2 cellular contexts compared by ENCODE assay signal in the genomic region with DNA sequence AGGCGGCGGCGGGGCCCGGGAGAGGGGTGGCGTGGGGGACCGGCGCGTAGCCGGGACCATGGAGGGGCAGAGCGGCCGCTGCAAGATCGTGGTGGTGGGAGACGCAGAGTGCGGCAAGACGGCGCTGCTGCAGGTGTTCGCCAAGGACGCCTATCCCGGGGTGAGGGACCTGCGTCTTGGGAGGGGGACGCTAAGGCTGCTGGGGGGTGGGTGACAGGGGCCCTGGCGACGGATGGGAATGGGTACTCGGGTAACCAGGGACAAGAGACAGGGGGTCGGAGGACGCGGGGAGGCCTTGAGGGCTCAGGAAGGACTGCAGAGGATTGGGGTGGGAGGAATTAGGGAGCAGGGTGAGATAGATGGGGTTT.
TF ChIP-seq lines count a peak whose summit lies in the region.

No MANE protein-coding gene starts in this region.

TF ChIP-seq in SK-N-SH, 30 proteins besides CTCF, POLR2A, EP300 and RAD21:
- TF ChIP-seq, protein P1, sequence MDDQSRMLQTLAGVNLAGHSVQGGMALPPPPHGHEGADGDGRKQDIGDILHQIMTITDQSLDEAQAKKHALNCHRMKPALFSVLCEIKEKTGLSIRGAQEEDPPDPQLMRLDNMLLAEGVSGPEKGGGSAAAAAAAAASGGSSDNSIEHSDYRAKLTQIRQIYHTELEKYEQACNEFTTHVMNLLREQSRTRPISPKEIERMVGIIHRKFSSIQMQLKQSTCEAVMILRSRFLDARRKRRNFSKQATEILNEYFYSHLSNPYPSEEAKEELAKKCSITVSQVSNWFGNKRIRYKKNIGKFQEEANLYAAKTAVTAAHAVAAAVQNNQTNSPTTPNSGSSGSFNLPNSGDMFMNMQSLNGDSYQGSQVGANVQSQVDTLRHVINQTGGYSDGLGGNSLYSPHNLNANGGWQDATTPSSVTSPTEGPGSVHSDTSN (IDR thresholded peaks at IDR 0.05): no peak
- TF ChIP-seq SMC3 (IDR thresholded peaks at IDR 0.05; ENCODE audit: low read depth, low read length) (no peak), POLR2AphosphoS5 (IDR thresholded peaks at IDR 0.05; ENCODE audit: low read depth, low read length) (no peak), JUND (IDR thresholded peaks at IDR 0.05) (no peak), GATA2 (CRISPR knock-in tag; IDR thresholded peaks at IDR 0.05) (no peak), EZH2phosphoT487 (IDR thresholded peaks at IDR 0.05; ENCODE audit: borderline replicate concordance, low read depth) (no peak), SIN3A (IDR thresholded peaks at IDR 0.05; ENCODE audit: borderline replicate concordance, low read depth, low read length) (no peak), RXRA (IDR thresholded peaks at IDR 0.05; ENCODE audit: borderline replicate concordance, low read depth) (no peak), MXI1 (IDR thresholded peaks at IDR 0.05; ENCODE audit: low read depth, low read length) (no peak), FOSL2 (IDR thresholded peaks at IDR 0.05; ENCODE audit: borderline replicate concordance, low read depth) (no peak), RFX5 (IDR thresholded peaks at IDR 0.05; ENCODE audit: low read length) (no peak), RCOR1 (IDR thresholded peaks at IDR 0.05; ENCODE audit: low read length) (no peak)
- TF ChIP-seq, protein P2, sequence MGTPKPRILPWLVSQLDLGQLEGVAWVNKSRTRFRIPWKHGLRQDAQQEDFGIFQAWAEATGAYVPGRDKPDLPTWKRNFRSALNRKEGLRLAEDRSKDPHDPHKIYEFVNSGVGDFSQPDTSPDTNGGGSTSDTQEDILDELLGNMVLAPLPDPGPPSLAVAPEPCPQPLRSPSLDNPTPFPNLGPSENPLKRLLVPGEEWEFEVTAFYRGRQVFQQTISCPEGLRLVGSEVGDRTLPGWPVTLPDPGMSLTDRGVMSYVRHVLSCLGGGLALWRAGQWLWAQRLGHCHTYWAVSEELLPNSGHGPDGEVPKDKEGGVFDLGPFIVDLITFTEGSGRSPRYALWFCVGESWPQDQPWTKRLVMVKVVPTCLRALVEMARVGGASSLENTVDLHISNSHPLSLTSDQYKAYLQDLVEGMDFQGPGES (IDR thresholded peaks at IDR 0.05; ENCODE audit: low read depth, low read length): no peak
- TF ChIP-seq, protein P3, sequence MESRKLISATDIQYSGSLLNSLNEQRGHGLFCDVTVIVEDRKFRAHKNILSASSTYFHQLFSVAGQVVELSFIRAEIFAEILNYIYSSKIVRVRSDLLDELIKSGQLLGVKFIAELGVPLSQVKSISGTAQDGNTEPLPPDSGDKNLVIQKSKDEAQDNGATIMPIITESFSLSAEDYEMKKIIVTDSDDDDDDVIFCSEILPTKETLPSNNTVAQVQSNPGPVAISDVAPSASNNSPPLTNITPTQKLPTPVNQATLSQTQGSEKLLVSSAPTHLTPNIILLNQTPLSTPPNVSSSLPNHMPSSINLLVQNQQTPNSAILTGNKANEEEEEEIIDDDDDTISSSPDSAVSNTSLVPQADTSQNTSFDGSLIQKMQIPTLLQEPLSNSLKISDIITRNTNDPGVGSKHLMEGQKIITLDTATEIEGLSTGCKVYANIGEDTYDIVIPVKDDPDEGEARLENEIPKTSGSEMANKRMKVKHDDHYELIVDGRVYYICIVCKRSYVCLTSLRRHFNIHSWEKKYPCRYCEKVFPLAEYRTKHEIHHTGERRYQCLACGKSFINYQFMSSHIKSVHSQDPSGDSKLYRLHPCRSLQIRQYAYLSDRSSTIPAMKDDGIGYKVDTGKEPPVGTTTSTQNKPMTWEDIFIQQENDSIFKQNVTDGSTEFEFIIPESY (IDR thresholded peaks at IDR 0.05; ENCODE audit: borderline replicate concordance, low read depth): no peak

TF ChIP-seq in SK-N-SH treated with all-trans-retinoic acid at 6 μM for 48 hours, 23 proteins besides CTCF, POLR2A, EP300 and RAD21:
- TF ChIP-seq ESRRG (CRISPR knock-in tag; IDR thresholded peaks at IDR 0.05) (no peak), ARNTL (CRISPR knock-in tag; IDR thresholded peaks at IDR 0.05; ENCODE audit: borderline replicate concordance, low read depth) (no peak), ZNF8 (CRISPR knock-in tag; IDR thresholded peaks at IDR 0.05) (no peak), RARB (CRISPR knock-in tag; IDR thresholded peaks at IDR 0.05) (no peak), ZC3H10 (CRISPR knock-in tag; IDR thresholded peaks at IDR 0.05) (no peak), ZFP3 (CRISPR knock-in tag; IDR thresholded peaks at IDR 0.05) (no peak), TOX (CRISPR knock-in tag; IDR thresholded peaks at IDR 0.05; ENCODE audit: borderline replicate concordance) (no peak), ZNF70 (CRISPR knock-in tag; IDR thresholded peaks at IDR 0.05) (no peak), CSDC2 (CRISPR knock-in tag; IDR thresholded peaks at IDR 0.05) (no peak), ZFP30 (CRISPR knock-in tag; IDR thresholded peaks at IDR 0.05) (no peak), PPARA (CRISPR knock-in tag; IDR thresholded peaks at IDR 0.05; ENCODE audit: borderline replicate concordance) (no peak)
